In genomic region chr5:108101816-108102215, GRCh38 we compare ENCODE assay signal across 15 cellular contexts.
"Had no signal": no experiment of that assay in that cellular context is flagged by ENCODE, and none has a peak within 500 bp of the region (broad histone marks: within the 10 kb centered on the region; RNA-seq: fewer than 3 reads in every experiment).

No MANE protein-coding gene starts in this region.

- H3K4me1 Mint-ChIP-seq: activated naive CD4-positive, alpha-beta T cell treated with anti-CD3 and anti-CD28 coated beads, Interleukin-2, amount 50 U/mL, for 24 hours; naive thymus-derived CD8-positive, alpha-beta T cell had no signal

- H3K9me3 ChIP-seq: breast epithelium, mucosa of descending colon, upper lobe of right lung had no signal

- DNase-seq: activated CD4-positive, alpha-beta T cell treated with anti-CD3 and anti-CD28 coated beads, Interleukin-2, amount 50 U/mL, for 1 hour; activated CD4-positive, CD25-positive, alpha-beta regulatory T cell; activated effector memory CD4-positive, alpha-beta T cell treated with Interleukin-2 at 50 U/mL for 16 hours; activated T-cell treated with anti-CD3 and anti-CD28 coated beads, Interleukin-2, amount 50 U/mL, for 24 hours; amniotic stem cell; kidney; mucosa of descending colon; naive thymus-derived CD8-positive, alpha-beta T cell; stimulated activated CD4-positive, alpha-beta T cell treated with anti-CD3 and anti-CD28 coated beads, Interleukin-4, amount 100 ng/mL, for 24 hours; upper lobe of right lung had no signal

- H3K27me3 Mint-ChIP-seq: activated naive CD4-positive, alpha-beta T cell treated with anti-CD3 and anti-CD28 coated beads, Interleukin-2, amount 50 U/mL, for 24 hours; activated T-cell treated with anti-CD3 and anti-CD28 coated beads, Interleukin-2, amount 50 U/mL, for 24 hours; naive thymus-derived CD8-positive, alpha-beta T cell; stimulated activated naive CD8-positive, alpha-beta T cell treated with anti-CD3 and anti-CD28 coated beads, Interleukin-15, Interleukin-2, amounts not matched to agents 100 ng/mL and 50 ng/mL, for 24 hours had no signal

- H3K27ac ChIP-seq: breast epithelium, upper lobe of right lung had no signal

- H3K4me1 ChIP-seq: breast epithelium, upper lobe of right lung had no signal

- H3K36me3 ChIP-seq: breast epithelium, upper lobe of right lung had no signal

- H3K4me3 Mint-ChIP-seq: activated naive CD4-positive, alpha-beta T cell treated with anti-CD3 and anti-CD28 coated beads, Interleukin-2, amount 50 U/mL, for 24 hours; activated T-cell treated with anti-CD3 and anti-CD28 coated beads, Interleukin-2, amount 50 U/mL, for 24 hours; naive thymus-derived CD8-positive, alpha-beta T cell; stimulated activated naive CD8-positive, alpha-beta T cell treated with anti-CD3 and anti-CD28 coated beads, Interleukin-15, Interleukin-2, amounts not matched to agents 100 ng/mL and 50 ng/mL, for 24 hours had no signal

- H3K9me3 Mint-ChIP-seq: activated naive CD4-positive, alpha-beta T cell treated with anti-CD3 and anti-CD28 coated beads, Interleukin-2, amount 50 U/mL, for 24 hours; activated T-cell treated with anti-CD3 and anti-CD28 coated beads, Interleukin-2, amount 50 U/mL, for 24 hours; stimulated activated naive CD8-positive, alpha-beta T cell treated with anti-CD3 and anti-CD28 coated beads, Interleukin-15, Interleukin-2, amounts not matched to agents 100 ng/mL and 50 ng/mL, for 24 hours had no signal

- H3K27ac Mint-ChIP-seq: activated naive CD4-positive, alpha-beta T cell treated with anti-CD3 and anti-CD28 coated beads, Interleukin-2, amount 50 U/mL, for 24 hours; activated T-cell treated with anti-CD3 and anti-CD28 coated beads, Interleukin-2, amount 50 U/mL, for 24 hours; naive thymus-derived CD8-positive, alpha-beta T cell; stimulated activated naive CD8-positive, alpha-beta T cell treated with anti-CD3 and anti-CD28 coated beads, Interleukin-15, Interleukin-2, amounts not matched to agents 100 ng/mL and 50 ng/mL, for 24 hours had no signal

- ATAC-seq: mucosa of descending colon; naive thymus-derived CD8-positive, alpha-beta T cell; SK-N-SH treated with all-trans-retinoic acid at 6 μM for 48 hours had no signal

- H3K27me3 ChIP-seq: breast epithelium, upper lobe of right lung had no signal

- H3K4me3 ChIP-seq: breast epithelium, lung, mucosa of descending colon, upper lobe of right lung had no signal
